Comparison of ENCODE assay signal across 1 cellular context in the genomic region with DNA sequence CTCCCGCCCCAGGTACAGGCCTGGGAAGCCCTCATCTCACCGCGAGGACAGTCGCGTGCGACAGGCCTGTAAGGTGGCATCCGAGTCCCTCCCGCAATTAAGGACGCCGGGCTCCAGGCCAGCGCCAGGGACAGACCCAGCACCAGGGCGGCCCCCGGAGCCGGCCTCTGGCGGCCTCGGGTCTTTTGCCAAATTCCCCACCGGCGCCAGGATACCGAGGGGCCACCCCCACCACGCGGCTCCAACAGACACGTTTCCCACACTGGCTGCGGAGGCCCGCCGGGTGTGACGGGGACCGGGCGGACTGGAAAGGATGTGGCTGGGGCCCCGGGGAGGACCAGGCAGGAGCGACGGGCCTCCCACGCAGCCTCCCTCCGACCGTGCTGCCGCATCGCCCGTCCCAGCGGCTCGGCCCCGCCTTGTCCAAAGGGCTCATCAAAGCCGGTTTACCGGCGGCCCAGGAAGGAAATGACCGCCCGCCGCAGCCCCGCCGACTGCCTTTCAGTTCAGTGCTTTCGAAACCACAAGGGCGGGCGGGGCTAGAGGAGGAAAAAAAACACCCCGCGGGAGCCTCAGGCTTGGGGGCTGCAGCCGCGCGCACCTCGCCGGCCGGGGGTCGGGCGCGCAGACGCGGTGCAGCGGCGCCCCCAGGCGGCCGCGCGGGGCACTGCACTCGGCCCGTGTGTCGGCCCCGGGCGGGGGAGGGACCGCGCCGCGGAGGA.
TF ChIP-seq lines count a peak whose summit lies in the region.

No MANE protein-coding gene starts in this region.

TF ChIP-seq in K562, 482 proteins besides CTCF, POLR2A, EP300 and RAD21 (continued from another document):
- TF ChIP-seq, protein P1, sequence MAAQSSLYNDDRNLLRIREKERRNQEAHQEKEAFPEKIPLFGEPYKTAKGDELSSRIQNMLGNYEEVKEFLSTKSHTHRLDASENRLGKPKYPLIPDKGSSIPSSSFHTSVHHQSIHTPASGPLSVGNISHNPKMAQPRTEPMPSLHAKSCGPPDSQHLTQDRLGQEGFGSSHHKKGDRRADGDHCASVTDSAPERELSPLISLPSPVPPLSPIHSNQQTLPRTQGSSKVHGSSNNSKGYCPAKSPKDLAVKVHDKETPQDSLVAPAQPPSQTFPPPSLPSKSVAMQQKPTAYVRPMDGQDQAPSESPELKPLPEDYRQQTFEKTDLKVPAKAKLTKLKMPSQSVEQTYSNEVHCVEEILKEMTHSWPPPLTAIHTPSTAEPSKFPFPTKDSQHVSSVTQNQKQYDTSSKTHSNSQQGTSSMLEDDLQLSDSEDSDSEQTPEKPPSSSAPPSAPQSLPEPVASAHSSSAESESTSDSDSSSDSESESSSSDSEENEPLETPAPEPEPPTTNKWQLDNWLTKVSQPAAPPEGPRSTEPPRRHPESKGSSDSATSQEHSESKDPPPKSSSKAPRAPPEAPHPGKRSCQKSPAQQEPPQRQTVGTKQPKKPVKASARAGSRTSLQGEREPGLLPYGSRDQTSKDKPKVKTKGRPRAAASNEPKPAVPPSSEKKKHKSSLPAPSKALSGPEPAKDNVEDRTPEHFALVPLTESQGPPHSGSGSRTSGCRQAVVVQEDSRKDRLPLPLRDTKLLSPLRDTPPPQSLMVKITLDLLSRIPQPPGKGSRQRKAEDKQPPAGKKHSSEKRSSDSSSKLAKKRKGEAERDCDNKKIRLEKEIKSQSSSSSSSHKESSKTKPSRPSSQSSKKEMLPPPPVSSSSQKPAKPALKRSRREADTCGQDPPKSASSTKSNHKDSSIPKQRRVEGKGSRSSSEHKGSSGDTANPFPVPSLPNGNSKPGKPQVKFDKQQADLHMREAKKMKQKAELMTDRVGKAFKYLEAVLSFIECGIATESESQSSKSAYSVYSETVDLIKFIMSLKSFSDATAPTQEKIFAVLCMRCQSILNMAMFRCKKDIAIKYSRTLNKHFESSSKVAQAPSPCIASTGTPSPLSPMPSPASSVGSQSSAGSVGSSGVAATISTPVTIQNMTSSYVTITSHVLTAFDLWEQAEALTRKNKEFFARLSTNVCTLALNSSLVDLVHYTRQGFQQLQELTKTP (IDR thresholded peaks at IDR 0.05; ENCODE audit: low read depth in 1 of 2, partially characterized antibody in 2 of 2), result no peak
- TF ChIP-seq MEF2D (tag; conservative IDR thresholded peaks at IDR 0.05; ENCODE audit: low read depth) (no peak), RBM25 (IDR thresholded peaks at IDR 0.05; ENCODE audit: low read depth, low read length, severe bottlenecking) (no peak), BCOR (IDR thresholded peaks at IDR 0.05) (0 out of 2 replicates have a peak, but pooled peaks have one; percentile 45), MTF1 (CRISPR knock-in tag; IDR thresholded peaks at IDR 0.05; ENCODE audit: borderline replicate concordance) (no peak), NCOA6 (IDR thresholded peaks at IDR 0.05) (no peak), SRSF1 (IDR thresholded peaks at IDR 0.05; ENCODE audit: low read depth, low read length) (no peak), NBN (IDR thresholded peaks at IDR 0.05; ENCODE audit: low read depth) (no peak), CC2D1A (IDR thresholded peaks at IDR 0.05) (no peak), ZNF232 (CRISPR knock-in tag; IDR thresholded peaks at IDR 0.05) (no peak), ZNF124 (CRISPR knock-in tag; IDR thresholded peaks at IDR 0.05) (no peak), MAFG (tag; conservative IDR thresholded peaks at IDR 0.05) (no peak), ZNF695 (CRISPR knock-in tag; IDR thresholded peaks at IDR 0.05) (no peak), GATAD2B (IDR thresholded peaks at IDR 0.05; ENCODE audit: borderline replicate concordance) (peak; percentile 96), POLR2AphosphoS5 (IDR thresholded peaks at IDR 0.05; ENCODE audit: control insufficient read depth, insufficient read depth, low read depth, low read length) (peak; percentile 65), CBX5 (IDR thresholded peaks at IDR 0.05; ENCODE audit: borderline replicate concordance, low read depth) (no peak), ZNF583 (CRISPR knock-in tag; IDR thresholded peaks at IDR 0.05) (0 out of 2 replicates have a peak, but pooled peaks have one; percentile 10)
- TF ChIP-seq, protein P2, sequence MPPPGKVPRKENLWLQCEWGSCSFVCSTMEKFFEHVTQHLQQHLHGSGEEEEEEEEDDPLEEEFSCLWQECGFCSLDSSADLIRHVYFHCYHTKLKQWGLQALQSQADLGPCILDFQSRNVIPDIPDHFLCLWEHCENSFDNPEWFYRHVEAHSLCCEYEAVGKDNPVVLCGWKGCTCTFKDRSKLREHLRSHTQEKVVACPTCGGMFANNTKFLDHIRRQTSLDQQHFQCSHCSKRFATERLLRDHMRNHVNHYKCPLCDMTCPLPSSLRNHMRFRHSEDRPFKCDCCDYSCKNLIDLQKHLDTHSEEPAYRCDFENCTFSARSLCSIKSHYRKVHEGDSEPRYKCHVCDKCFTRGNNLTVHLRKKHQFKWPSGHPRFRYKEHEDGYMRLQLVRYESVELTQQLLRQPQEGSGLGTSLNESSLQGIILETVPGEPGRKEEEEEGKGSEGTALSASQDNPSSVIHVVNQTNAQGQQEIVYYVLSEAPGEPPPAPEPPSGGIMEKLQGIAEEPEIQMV (tag; conservative IDR thresholded peaks at IDR 0.05; ENCODE audit: low read depth), result no peak
- TF ChIP-seq, protein P3, sequence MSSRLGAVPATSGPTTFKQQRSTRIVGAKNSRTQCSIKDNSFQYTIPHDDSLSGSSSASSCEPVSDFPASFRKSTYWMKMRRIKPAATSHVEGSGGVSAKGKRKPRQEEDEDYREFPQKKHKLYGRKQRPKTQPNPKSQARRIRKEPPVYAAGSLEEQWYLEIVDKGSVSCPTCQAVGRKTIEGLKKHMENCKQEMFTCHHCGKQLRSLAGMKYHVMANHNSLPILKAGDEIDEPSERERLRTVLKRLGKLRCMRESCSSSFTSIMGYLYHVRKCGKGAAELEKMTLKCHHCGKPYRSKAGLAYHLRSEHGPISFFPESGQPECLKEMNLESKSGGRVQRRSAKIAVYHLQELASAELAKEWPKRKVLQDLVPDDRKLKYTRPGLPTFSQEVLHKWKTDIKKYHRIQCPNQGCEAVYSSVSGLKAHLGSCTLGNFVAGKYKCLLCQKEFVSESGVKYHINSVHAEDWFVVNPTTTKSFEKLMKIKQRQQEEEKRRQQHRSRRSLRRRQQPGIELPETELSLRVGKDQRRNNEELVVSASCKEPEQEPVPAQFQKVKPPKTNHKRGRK (tag; IDR thresholded peaks at IDR 0.05), result no peak
- TF ChIP-seq, protein P4, sequence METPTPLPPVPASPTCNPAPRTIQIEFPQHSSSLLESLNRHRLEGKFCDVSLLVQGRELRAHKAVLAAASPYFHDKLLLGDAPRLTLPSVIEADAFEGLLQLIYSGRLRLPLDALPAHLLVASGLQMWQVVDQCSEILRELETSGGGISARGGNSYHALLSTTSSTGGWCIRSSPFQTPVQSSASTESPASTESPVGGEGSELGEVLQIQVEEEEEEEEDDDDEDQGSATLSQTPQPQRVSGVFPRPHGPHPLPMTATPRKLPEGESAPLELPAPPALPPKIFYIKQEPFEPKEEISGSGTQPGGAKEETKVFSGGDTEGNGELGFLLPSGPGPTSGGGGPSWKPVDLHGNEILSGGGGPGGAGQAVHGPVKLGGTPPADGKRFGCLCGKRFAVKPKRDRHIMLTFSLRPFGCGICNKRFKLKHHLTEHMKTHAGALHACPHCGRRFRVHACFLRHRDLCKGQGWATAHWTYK (CRISPR knock-in tag; IDR thresholded peaks at IDR 0.05), result peak; percentile 60; the same call in 1 of the 2 replicates
- TF ChIP-seq, protein P5, sequence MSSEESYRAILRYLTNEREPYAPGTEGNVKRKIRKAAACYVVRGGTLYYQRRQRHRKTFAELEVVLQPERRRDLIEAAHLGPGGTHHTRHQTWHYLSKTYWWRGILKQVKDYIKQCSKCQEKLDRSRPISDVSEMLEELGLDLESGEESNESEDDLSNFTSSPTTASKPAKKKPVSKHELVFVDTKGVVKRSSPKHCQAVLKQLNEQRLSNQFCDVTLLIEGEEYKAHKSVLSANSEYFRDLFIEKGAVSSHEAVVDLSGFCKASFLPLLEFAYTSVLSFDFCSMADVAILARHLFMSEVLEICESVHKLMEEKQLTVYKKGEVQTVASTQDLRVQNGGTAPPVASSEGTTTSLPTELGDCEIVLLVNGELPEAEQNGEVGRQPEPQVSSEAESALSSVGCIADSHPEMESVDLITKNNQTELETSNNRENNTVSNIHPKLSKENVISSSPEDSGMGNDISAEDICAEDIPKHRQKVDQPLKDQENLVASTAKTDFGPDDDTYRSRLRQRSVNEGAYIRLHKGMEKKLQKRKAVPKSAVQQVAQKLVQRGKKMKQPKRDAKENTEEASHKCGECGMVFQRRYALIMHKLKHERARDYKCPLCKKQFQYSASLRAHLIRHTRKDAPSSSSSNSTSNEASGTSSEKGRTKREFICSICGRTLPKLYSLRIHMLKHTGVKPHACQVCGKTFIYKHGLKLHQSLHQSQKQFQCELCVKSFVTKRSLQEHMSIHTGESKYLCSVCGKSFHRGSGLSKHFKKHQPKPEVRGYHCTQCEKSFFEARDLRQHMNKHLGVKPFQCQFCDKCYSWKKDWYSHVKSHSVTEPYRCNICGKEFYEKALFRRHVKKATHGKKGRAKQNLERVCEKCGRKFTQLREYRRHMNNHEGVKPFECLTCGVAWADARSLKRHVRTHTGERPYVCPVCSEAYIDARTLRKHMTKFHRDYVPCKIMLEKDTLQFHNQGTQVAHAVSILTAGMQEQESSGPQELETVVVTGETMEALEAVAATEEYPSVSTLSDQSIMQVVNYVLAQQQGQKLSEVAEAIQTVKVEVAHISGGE (CRISPR knock-in tag; IDR thresholded peaks at IDR 0.05), result peak in 1 of 3 experiments; percentile 79; a peak in 2 of 6 replicates
- TF ChIP-seq, protein P6, sequence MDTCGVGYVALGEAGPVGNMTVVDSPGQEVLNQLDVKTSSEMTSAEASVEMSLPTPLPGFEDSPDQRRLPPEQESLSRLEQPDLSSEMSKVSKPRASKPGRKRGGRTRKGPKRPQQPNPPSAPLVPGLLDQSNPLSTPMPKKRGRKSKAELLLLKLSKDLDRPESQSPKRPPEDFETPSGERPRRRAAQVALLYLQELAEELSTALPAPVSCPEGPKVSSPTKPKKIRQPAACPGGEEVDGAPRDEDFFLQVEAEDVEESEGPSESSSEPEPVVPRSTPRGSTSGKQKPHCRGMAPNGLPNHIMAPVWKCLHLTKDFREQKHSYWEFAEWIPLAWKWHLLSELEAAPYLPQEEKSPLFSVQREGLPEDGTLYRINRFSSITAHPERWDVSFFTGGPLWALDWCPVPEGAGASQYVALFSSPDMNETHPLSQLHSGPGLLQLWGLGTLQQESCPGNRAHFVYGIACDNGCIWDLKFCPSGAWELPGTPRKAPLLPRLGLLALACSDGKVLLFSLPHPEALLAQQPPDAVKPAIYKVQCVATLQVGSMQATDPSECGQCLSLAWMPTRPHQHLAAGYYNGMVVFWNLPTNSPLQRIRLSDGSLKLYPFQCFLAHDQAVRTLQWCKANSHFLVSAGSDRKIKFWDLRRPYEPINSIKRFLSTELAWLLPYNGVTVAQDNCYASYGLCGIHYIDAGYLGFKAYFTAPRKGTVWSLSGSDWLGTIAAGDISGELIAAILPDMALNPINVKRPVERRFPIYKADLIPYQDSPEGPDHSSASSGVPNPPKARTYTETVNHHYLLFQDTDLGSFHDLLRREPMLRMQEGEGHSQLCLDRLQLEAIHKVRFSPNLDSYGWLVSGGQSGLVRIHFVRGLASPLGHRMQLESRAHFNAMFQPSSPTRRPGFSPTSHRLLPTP (IDR thresholded peaks at IDR 0.05; ENCODE audit: borderline replicate concordance, extremely low read depth, insufficient read length), result no peak
- TF ChIP-seq, protein P7, sequence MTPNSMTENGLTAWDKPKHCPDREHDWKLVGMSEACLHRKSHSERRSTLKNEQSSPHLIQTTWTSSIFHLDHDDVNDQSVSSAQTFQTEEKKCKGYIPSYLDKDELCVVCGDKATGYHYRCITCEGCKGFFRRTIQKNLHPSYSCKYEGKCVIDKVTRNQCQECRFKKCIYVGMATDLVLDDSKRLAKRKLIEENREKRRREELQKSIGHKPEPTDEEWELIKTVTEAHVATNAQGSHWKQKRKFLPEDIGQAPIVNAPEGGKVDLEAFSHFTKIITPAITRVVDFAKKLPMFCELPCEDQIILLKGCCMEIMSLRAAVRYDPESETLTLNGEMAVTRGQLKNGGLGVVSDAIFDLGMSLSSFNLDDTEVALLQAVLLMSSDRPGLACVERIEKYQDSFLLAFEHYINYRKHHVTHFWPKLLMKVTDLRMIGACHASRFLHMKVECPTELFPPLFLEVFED (CRISPR knock-in tag; conservative IDR thresholded peaks at IDR 0.05), result no peak
- TF ChIP-seq, protein P8, sequence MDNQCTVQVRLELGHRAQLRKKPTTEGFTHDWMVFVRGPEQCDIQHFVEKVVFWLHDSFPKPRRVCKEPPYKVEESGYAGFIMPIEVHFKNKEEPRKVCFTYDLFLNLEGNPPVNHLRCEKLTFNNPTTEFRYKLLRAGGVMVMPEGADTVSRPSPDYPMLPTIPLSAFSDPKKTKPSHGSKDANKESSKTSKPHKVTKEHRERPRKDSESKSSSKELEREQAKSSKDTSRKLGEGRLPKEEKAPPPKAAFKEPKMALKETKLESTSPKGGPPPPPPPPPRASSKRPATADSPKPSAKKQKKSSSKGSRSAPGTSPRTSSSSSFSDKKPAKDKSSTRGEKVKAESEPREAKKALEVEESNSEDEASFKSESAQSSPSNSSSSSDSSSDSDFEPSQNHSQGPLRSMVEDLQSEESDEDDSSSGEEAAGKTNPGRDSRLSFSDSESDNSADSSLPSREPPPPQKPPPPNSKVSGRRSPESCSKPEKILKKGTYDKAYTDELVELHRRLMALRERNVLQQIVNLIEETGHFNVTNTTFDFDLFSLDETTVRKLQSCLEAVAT (IDR thresholded peaks at IDR 0.05), result 0 out of 4 replicates have a peak, but pooled peaks of 1 of the 2 experiments have one; percentile 10
- TF ChIP-seq, protein P9, sequence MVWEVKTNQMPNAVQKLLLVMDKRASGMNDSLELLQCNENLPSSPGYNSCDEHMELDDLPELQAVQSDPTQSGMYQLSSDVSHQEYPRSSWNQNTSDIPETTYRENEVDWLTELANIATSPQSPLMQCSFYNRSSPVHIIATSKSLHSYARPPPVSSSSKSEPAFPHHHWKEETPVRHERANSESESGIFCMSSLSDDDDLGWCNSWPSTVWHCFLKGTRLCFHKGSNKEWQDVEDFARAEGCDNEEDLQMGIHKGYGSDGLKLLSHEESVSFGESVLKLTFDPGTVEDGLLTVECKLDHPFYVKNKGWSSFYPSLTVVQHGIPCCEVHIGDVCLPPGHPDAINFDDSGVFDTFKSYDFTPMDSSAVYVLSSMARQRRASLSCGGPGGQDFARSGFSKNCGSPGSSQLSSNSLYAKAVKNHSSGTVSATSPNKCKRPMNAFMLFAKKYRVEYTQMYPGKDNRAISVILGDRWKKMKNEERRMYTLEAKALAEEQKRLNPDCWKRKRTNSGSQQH (CRISPR knock-in tag; IDR thresholded peaks at IDR 0.05), result no peak
